ENCODE assay signal across 19 cellular contexts in the genomic region with DNA sequence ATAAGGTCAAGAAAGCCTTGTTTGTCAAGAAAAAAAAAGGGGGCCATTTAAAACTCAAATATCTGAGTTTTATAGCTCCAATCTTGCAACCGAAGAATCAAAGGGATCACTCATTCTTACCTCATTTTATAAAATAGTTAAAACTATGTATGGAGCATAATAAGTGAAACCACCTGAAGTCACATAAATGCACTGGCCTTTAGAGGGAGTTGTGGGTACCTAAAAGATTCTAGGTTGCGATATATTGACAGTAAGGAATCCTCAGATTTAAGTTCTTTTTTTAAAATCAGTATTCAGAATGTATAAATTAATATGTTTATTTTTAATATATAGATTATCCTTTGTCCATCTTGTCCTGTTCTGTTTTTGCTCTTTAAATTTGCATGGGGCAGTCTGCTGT. TPM values are rescaled to one million over a fixed set of nuclear protein-coding genes. Genes with fewer than 3 reads are reported as not detected.
A peak's percentile ranks its signal among the peaks of the same experiment; 100 is the strongest.
DNase-seq lines count a peak whose midpoint lies in the region; ATAC-seq and TF ChIP-seq lines count a peak whose summit lies in the region.
"Had no signal": no experiment of that assay in that cellular context is flagged by ENCODE, and none has a peak within 500 bp of the region (broad histone marks: within the 10 kb centered on the region; RNA-seq: fewer than 3 reads in every experiment).

No MANE protein-coding gene starts in this region.

- peaks cover 40% of the 10 kb centered on the region for H3K4me1 Mint-ChIP-seq in glutamatergic neuron (ENCODE audit: low read depth, unreplicated experiment)
- H3K4me1 Mint-ChIP-seq in stimulated activated naive B cell treated with anti-CD40 and anti-IgM and Interleukin-4, amounts not matched to agents 10 μg/mL and 1 μg/mL and 100 μg/mL, for 72 hours, result peaks cover 7 to 8% of the 10 kb centered on the region in 2 donors

- H3K4me3 ChIP-seq in IMR-90 (ENCODE audit: insufficient read depth, low read depth, low read length) (no peak overlapping the region), astrocyte of the cerebellum (ENCODE audit: low read depth, low read length) (no peak overlapping the region), skeletal muscle tissue (ENCODE audit: low read length in 3 of 3) (no peak overlapping the region), esophagus muscularis mucosa (no peak overlapping the region)
- H3K4me3 ChIP-seq: prostate gland, tibial artery had no signal

- TF ChIP-seq CTCF in IMR-90 (conservative IDR thresholded peaks at IDR 0.05; ENCODE audit: low read depth, low read length) (no peak), astrocyte of the cerebellum (IDR thresholded peaks at IDR 0.05; ENCODE audit: low read depth, low read length, missing control alignments) (peak; percentile 9), glutamatergic neuron (IDR thresholded peaks at IDR 0.05; ENCODE audit: partially characterized antibody, unreplicated experiment) (no peak), esophagus muscularis mucosa (IDR thresholded peaks at IDR 0.05) (no peak)

- TF ChIP-seq RAD21 in IMR-90 (IDR thresholded peaks at IDR 0.05; ENCODE audit: low read length), result no peak

- H3K27me3 ChIP-seq in IMR-90 (ENCODE audit: control insufficient read depth, insufficient read depth, low read length) (no peaks in the 10 kb centered on the region), skeletal muscle tissue (ENCODE audit: control insufficient read depth in 3 of 3, insufficient read depth in 3 of 3, low read length in 3 of 3) (no peaks in the 10 kb centered on the region), esophagus muscularis mucosa (peaks cover 0 to 7% (median 0%) of the 10 kb centered on the region in 4 donors)

- TF ChIP-seq POLR2A in IMR-90 (IDR thresholded peaks at IDR 0.05; ENCODE audit: low read depth, low read length) (no peak), esophagus muscularis mucosa (IDR thresholded peaks at IDR 0.05; ENCODE audit: low read depth) (no peak)

- intact Hi-C loops in IMR-90 (cut with micrococcal nuclease) (loop anchor here (5.0 kb wide), 4 partner anchors 64 to 841 kb away; no protein-coding TSS in a partner anchor), esophagus muscularis mucosa (cut with DNase I) (no loop called here)

- in situ Hi-C loops in IMR-90 (cut with MboI; ENCODE audit: low sequenced_read_pairs) (no loop called here), astrocyte of the cerebellum (cut with HindIII; ENCODE audit: low sequenced_read_pairs) (no loop called here)

- H2BK15ac ChIP-seq in IMR-90 (ENCODE audit: low read depth, low read length), result 0 out of 3 replicates have a peak overlapping the region, but pooled peaks have one; percentile 84

- no peak overlapping the region for H4K8ac ChIP-seq in IMR-90 (ENCODE audit: low read depth in 2 of 2, low read length in 2 of 2)

- no peak overlapping the region for H4K5ac ChIP-seq in IMR-90 (ENCODE audit: low read depth, low read length)

- peak overlapping the region; percentile 8 for H3K27ac Mint-ChIP-seq in glutamatergic neuron (ENCODE audit: unreplicated experiment)
- H3K27ac Mint-ChIP-seq in stimulated activated naive B cell treated with anti-CD40 and anti-IgM and Interleukin-4, amounts not matched to agents 10 μg/mL and 1 μg/mL and 100 μg/mL, for 72 hours, result no peak overlapping the region
- H3K27ac Mint-ChIP-seq: activated CD4-positive, alpha-beta T cell treated with anti-CD3 and anti-CD28 coated beads, Interleukin-2, amount 10 ng/mL, durations not matched to agents 24 days and 14 days; natural killer cell had no signal

- H3K9me3 ChIP-seq in IMR-90 (ENCODE audit: control insufficient read depth, insufficient read depth, low read length) (no peaks in the 10 kb centered on the region), skeletal muscle tissue (ENCODE audit: control insufficient read depth in 3 of 3, low read length in 3 of 3) (no peaks in the 10 kb centered on the region), esophagus muscularis mucosa (no peaks in the 10 kb centered on the region)
- H3K9me3 ChIP-seq: prostate gland, tibial artery had no signal

- no peak overlapping the region for H3K9ac ChIP-seq in IMR-90 (ENCODE audit: low read depth, low read length)
- H3K9ac ChIP-seq in skeletal muscle tissue (ENCODE audit: low read depth in 1 of 3, low read length in 3 of 3), result no peak overlapping the region

- H3K36me3 ChIP-seq in IMR-90 (ENCODE audit: control insufficient read depth, insufficient read depth, low read length) (no peaks in the 10 kb centered on the region), skeletal muscle tissue (ENCODE audit: control insufficient read depth in 3 of 3, insufficient read depth in 3 of 3, low read length in 3 of 3) (no peaks in the 10 kb centered on the region), esophagus muscularis mucosa (no peaks in the 10 kb centered on the region)
- H3K36me3 ChIP-seq: prostate gland, tibial artery had no signal

- H3K18ac ChIP-seq in IMR-90 (ENCODE audit: low read depth, low read length), result no peak overlapping the region

- WGBS in IMR-90 (ENCODE audit: extremely low coverage in 2 of 2, insufficient read length in 1 of 2), 2 experiments, result no CpG with 5 or more reads among the region's 2 CpGs
- WGBS in esophagus muscularis mucosa, result 92% methylated on average over 2 of the region's 2 CpGs

- no peak overlapping the region for H3K23ac ChIP-seq in IMR-90 (ENCODE audit: low read depth, low read length)

- H3K14ac ChIP-seq in IMR-90 (replicated peaks; ENCODE audit: low read depth, low read length), result no peak overlapping the region

- no peak overlapping the region for H3K4me3 Mint-ChIP-seq in glutamatergic neuron (ENCODE audit: unreplicated experiment)
- no peak overlapping the region for H3K4me3 Mint-ChIP-seq in stimulated activated naive B cell treated with anti-CD40 and anti-IgM and Interleukin-4, amounts not matched to agents 10 μg/mL and 1 μg/mL and 100 μg/mL, for 72 hours
- H3K4me3 Mint-ChIP-seq: activated CD4-positive, alpha-beta T cell treated with anti-CD3 and anti-CD28 coated beads, Interleukin-2, amount 10 ng/mL, durations not matched to agents 24 days and 14 days; natural killer cell had no signal

- no peak overlapping the region for H3K4ac ChIP-seq in IMR-90 (ENCODE audit: low read depth, low read length)

- POLR2A ChIA-PET in IMR-90 (lab: Charles Lee; ENCODE audit: unreplicated experiment), result interaction anchor here (0.6 to 2.4 kb wide), 3 partner anchors 8 to 64 kb away, joined by 3 to 6 read pairs (median 3); no protein-coding TSS in a partner anchor

- peaks cover 8% of the 10 kb centered on the region; the same call in 1 of the 2 replicates for H3K9me1 ChIP-seq in IMR-90 (ENCODE audit: insufficient read depth, low read length)

- H3K4me1 ChIP-seq in IMR-90 (ENCODE audit: control insufficient read depth, insufficient read depth, low read length), result peaks cover 9% of the 10 kb centered on the region
- peaks cover 10 to 22% (median 16%) of the 10 kb centered on the region in 3 donors for H3K4me1 ChIP-seq in skeletal muscle tissue (ENCODE audit: control insufficient read depth in 3 of 3, insufficient read depth in 3 of 3, low read length in 3 of 3)
- peaks cover 3 to 14% (median 8%) of the 10 kb centered on the region in 4 donors for H3K4me1 ChIP-seq in esophagus muscularis mucosa
- H3K4me1 ChIP-seq: prostate gland had no signal

- no peaks in the 10 kb centered on the region for H4K20me1 ChIP-seq in IMR-90 (ENCODE audit: insufficient read depth, low read length)

- no peak overlapping the region for H2AK5ac ChIP-seq in IMR-90 (ENCODE audit: low read depth, low read length)

- no peak overlapping the region for H3K56ac ChIP-seq in IMR-90 (ENCODE audit: extremely low read depth, insufficient read depth, low read length)

- ATAC-seq in IMR-90 (ENCODE audit: low read depth) (no peak), HG03457 (IDR thresholded peaks at IDR 0.05; ENCODE audit: unreplicated experiment) (no peak), GM19463 (IDR thresholded peaks at IDR 0.05; ENCODE audit: unreplicated experiment) (no peak)
- no peak for ATAC-seq in stimulated activated naive B cell treated with anti-CD40 and anti-IgM and Interleukin-4, amounts not matched to agents 10 μg/mL and 1 μg/mL and 100 μg/mL, for 72 hours (replicated peaks)
- ATAC-seq: natural killer cell, Right ventricle myocardium inferior had no signal

- H3K4me2 ChIP-seq in IMR-90 (ENCODE audit: low read depth, low read length), result no peak overlapping the region

- H2BK120ac ChIP-seq in IMR-90 (ENCODE audit: low read depth, low read length), result peak overlapping the region; percentile 63; the same call in 1 of the 2 replicates

- H3K27ac ChIP-seq in IMR-90 (ENCODE audit: insufficient read depth, low read length) (no peak overlapping the region), skeletal muscle tissue (ENCODE audit: low read depth, low read length) (peak overlapping the region; percentile 45), esophagus muscularis mucosa (replicated peaks in 1 of 4) (no peak overlapping the region)
- H3K27ac ChIP-seq: prostate gland, tibial artery had no signal

- CTCF ChIA-PET in IMR-90 (lab: Yijun Ruan, JAX), result interaction anchor here (1.1 to 1.3 kb wide), 2 partner anchors 8 to 66 kb away, joined by 3 to 4 read pairs; no protein-coding TSS in a partner anchor

- H4K91ac ChIP-seq in IMR-90 (ENCODE audit: insufficient read depth, low read depth, low read length), result no peak overlapping the region

- BruUV-seq in IMR-90 (replicated peaks; lab: Mats Ljungman, UMichigan), result no TSS peak

- dilution Hi-C loops in IMR-90 (cut with HindIII; ENCODE audit: low sequenced_read_pairs, unreplicated experiment), result no loop called here

- no peak overlapping the region for H2AFZ ChIP-seq in IMR-90 (replicated peaks; ENCODE audit: low read length, poor library complexity)

- H3K36me3 Mint-ChIP-seq in glutamatergic neuron (ENCODE audit: unreplicated experiment), result no peaks in the 10 kb centered on the region
- no peaks in the 10 kb centered on the region for H3K36me3 Mint-ChIP-seq in stimulated activated naive B cell treated with anti-CD40 and anti-IgM and Interleukin-4, amounts not matched to agents 10 μg/mL and 1 μg/mL and 100 μg/mL, for 72 hours
- H3K36me3 Mint-ChIP-seq: natural killer cell had no signal

- H2AK9ac ChIP-seq in IMR-90 (replicated peaks; ENCODE audit: low read depth, low read length, poor library complexity), result no peak overlapping the region

- H2BK20ac ChIP-seq in IMR-90 (ENCODE audit: low read depth, low read length), result no peak overlapping the region

- peaks cover 4 to 13% of the 10 kb centered on the region in 2 experiments; a peak in 1 of 4 replicates for H3K79me1 ChIP-seq in IMR-90 (ENCODE audit: low read depth in 1 of 2, low read length in 2 of 2)

- no peak for TF ChIP-seq EP300 in esophagus muscularis mucosa (IDR thresholded peaks at IDR 0.05)

- peaks cover 9% of the 10 kb centered on the region for H3K27me3 Mint-ChIP-seq in glutamatergic neuron (ENCODE audit: unreplicated experiment)
- H3K27me3 Mint-ChIP-seq in stimulated activated naive B cell treated with anti-CD40 and anti-IgM and Interleukin-4, amounts not matched to agents 10 μg/mL and 1 μg/mL and 100 μg/mL, for 72 hours, result peaks cover 23 to 35% of the 10 kb centered on the region in 2 donors

- H2BK5ac ChIP-seq in IMR-90 (ENCODE audit: low read depth, low read length, poor library complexity, severe bottlenecking), result no peak overlapping the region

- peaks cover 9% of the 10 kb centered on the region for H3K9me3 Mint-ChIP-seq in glutamatergic neuron (ENCODE audit: unreplicated experiment)
- no peaks in the 10 kb centered on the region for H3K9me3 Mint-ChIP-seq in stimulated activated naive B cell treated with anti-CD40 and anti-IgM and Interleukin-4, amounts not matched to agents 10 μg/mL and 1 μg/mL and 100 μg/mL, for 72 hours
- H3K9me3 Mint-ChIP-seq: activated CD4-positive, alpha-beta T cell treated with anti-CD3 and anti-CD28 coated beads, Interleukin-2, amount 10 ng/mL, durations not matched to agents 24 days and 14 days had no signal

- DNase-seq in IMR-90, result no peak
- no peak for DNase-seq in astrocyte of the cerebellum (ENCODE audit: low read depth)
- DNase-seq in glutamatergic neuron, result no peak
- DNase-seq in esophagus muscularis mucosa (ENCODE audit: extremely low spot score), result no peak
- no peak for DNase-seq in stimulated activated naive B cell treated with anti-CD40 and anti-IgM and Interleukin-4, amounts not matched to agents 10 μg/mL and 1 μg/mL and 100 μg/mL, for 72 hours
- DNase-seq: activated CD4-positive, alpha-beta T cell treated with anti-CD3 and anti-CD28 coated beads, Interleukin-2, amount 10 ng/mL, durations not matched to agents 24 days and 14 days; activated effector memory CD4-positive, alpha-beta T cell treated with Interleukin-2 at 50 U/mL for 16 hours; central memory CD4-positive, alpha-beta T cell; effector memory CD4-positive, alpha-beta T cell; KBM-7; natural killer cell; NCI-H1930; stimulated activated naive CD4-positive, alpha-beta T cell; tibial artery had no signal

RNA-seq across cellular contexts. Expression of a gene that starts 3.4 kb away (rescaled TPM):
- total RNA-seq in IMR-90 (2012; rRNA removed) (2.8 and 3.8 TPM in 2 replicates), glutamatergic neuron (ENCODE audit: unreplicated experiment) (36.8 TPM), skeletal muscle tissue (29.7 TPM), esophagus muscularis mucosa (1 to 10 TPM in 1 of 4 donors, under 1 TPM in 3; 0.52 to 1.7 (median 0.75) TPM)
- polyA plus RNA-seq in IMR-90 (2012; rRNA removed), result 1.3 and 1.8 TPM in 2 replicates
- polyA plus RNA-seq in IMR-90 (2012; cell fraction: cytosol; rRNA removed), result 0.56 and 0.70 TPM in 2 replicates
- 0.33 and 3.3 TPM in 2 replicates for polyA plus RNA-seq in IMR-90 (2012; cell fraction: nucleus; rRNA removed; ENCODE audit: low replicate concordance)
- total RNA-seq: activated CD4-positive, alpha-beta T cell treated with anti-CD3 and anti-CD28 coated beads, Interleukin-2, amount 10 ng/mL, durations not matched to agents 24 days and 14 days; natural killer cell had no signal
